ENCODE assay signal across 8 cellular contexts in the genomic region with DNA sequence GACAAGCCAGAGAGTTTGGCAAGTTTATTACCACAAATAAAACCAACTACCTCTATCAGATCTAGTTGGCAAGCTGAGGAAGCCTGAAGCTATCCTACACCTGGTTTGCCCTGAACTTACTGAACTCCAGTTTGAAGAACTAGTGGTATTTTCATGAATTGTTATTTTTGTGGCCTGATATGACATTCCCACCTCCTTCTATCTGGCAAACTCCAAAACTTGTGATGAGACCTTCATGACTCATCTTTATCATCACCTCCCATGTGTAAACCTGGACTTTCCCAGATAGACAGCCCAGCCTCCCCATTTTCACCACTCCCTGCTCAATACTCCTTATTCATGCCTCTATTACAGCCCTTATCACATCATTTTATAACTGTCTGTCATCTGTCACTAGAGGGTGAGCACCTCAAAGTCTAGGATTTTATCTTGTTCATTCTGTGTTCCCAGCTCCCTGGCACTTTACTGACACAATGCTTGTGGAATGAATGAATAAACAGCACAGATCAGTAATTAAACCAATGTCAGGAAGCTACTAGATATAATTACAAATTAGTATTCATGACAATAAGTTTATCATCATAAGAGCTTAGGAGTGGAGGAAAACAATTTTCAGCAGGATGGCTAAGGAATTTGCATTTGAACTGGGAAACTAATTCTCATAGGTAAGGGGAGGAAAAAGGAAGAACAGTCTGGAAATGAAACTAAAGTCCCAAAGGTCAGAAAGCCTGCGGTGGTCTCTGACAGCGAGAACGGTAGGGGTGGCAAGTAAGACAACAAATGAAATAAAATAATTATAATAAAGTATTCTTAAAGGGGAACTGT. TPM values are rescaled to one million over a fixed set of nuclear protein-coding genes. Genes with fewer than 3 reads are reported as not detected.
DNase-seq lines count a peak whose midpoint lies in the region; TF ChIP-seq lines count a peak whose summit lies in the region.

No MANE protein-coding gene starts in this region.

- TF ChIP-seq POLR2A in transverse colon (IDR thresholded peaks at IDR 0.05) = no peak
- no peak for TF ChIP-seq POLR2A in vagina (IDR thresholded peaks at IDR 0.05)

- H3K79me2 ChIP-seq in SU-DHL-6 (ENCODE audit: insufficient read depth, low read length) = no peaks in the 10 kb centered on the region

- H3K27ac ChIP-seq in cardiac muscle cell = peak overlapping the region; percentile 25
- no peak overlapping the region for H3K27ac ChIP-seq in left ventricle myocardium inferior (replicated peaks)
- H3K27ac ChIP-seq in SU-DHL-6 (ENCODE audit: low read depth, low read length) = no peak overlapping the region
- peak overlapping the region in 3 of 4 donors; percentile 22 to 64 (median 54) for H3K27ac ChIP-seq in transverse colon
- H3K27ac ChIP-seq in vagina = no peak overlapping the region

- H3K9me3 ChIP-seq in cardiac muscle cell (ENCODE audit: low read depth) = no peaks in the 10 kb centered on the region
- H3K9me3 ChIP-seq in left ventricle myocardium inferior (replicated peaks) = no peaks in the 10 kb centered on the region
- no peaks in the 10 kb centered on the region for H3K9me3 ChIP-seq in SU-DHL-6 (ENCODE audit: insufficient read depth, low read length)
- H3K9me3 ChIP-seq in transverse colon = no peaks in the 10 kb centered on the region
- H3K9me3 ChIP-seq in vagina = no peaks in the 10 kb centered on the region

- peaks cover 5% of the 10 kb centered on the region for H3F3A ChIP-seq in SU-DHL-6 (ENCODE audit: insufficient read depth)

- in situ Hi-C loops in transverse colon (cut with MboI; ENCODE audit: low pct_ligation_motif_present in 1 of 4, low pct_unique_long_range_greater_than_20kb in 1 of 4, low sequenced_read_pairs in 3 of 4) = loop anchor here (5.0 to 25.0 kb wide), 4 partner anchors 51 to 233 kb away; no protein-coding TSS in a partner anchor

- TF ChIP-seq EP300 in transverse colon (IDR thresholded peaks at IDR 0.05; ENCODE audit: low read depth) = no peak

- no peaks in the 10 kb centered on the region for H3K27me3 ChIP-seq in cardiac muscle cell
- H3K27me3 ChIP-seq in left ventricle myocardium inferior (ENCODE audit: low read depth) = no peaks in the 10 kb centered on the region
- no peaks in the 10 kb centered on the region for H3K27me3 ChIP-seq in SU-DHL-6 (ENCODE audit: low read length)
- H3K27me3 ChIP-seq in transverse colon = no peaks in the 10 kb centered on the region
- H3K27me3 ChIP-seq in vagina = no peaks in the 10 kb centered on the region

- peak overlapping the region; percentile 56 for H3K4me2 ChIP-seq in SU-DHL-6 (ENCODE audit: low read depth, low read length, poor library complexity, severe bottlenecking)

- H3K36me3 ChIP-seq in cardiac muscle cell = no peaks in the 10 kb centered on the region
- H3K36me3 ChIP-seq in left ventricle myocardium inferior = no peaks in the 10 kb centered on the region
- H3K36me3 ChIP-seq in SU-DHL-6 (ENCODE audit: low read length) = no peaks in the 10 kb centered on the region
- no peaks in the 10 kb centered on the region for H3K36me3 ChIP-seq in transverse colon
- H3K36me3 ChIP-seq in vagina = no peaks in the 10 kb centered on the region

- no peaks in the 10 kb centered on the region for H4K20me1 ChIP-seq in SU-DHL-6 (ENCODE audit: low read depth, low read length)

- no peak for TF ChIP-seq CTCF in cardiac muscle cell (IDR thresholded peaks at IDR 0.05; ENCODE audit: low read depth, low read length)
- TF ChIP-seq CTCF in left ventricle myocardium inferior (IDR thresholded peaks at IDR 0.05; ENCODE audit: borderline replicate concordance) = no peak
- TF ChIP-seq CTCF in SU-DHL-6 (IDR thresholded peaks at IDR 0.05; ENCODE audit: insufficient read depth, low read length, poor library complexity, severe bottlenecking) = no peak
- no peak for TF ChIP-seq CTCF in fibroblast of the aortic adventitia (IDR thresholded peaks at IDR 0.05; ENCODE audit: insufficient read depth, low read length)
- TF ChIP-seq CTCF in transverse colon (IDR thresholded peaks at IDR 0.05) = no peak
- TF ChIP-seq CTCF in vagina (IDR thresholded peaks at IDR 0.05) = no peak

- no peaks in the 10 kb centered on the region for H3K9me2 ChIP-seq in SU-DHL-6 (replicated peaks; ENCODE audit: insufficient read depth, low read length)

- H3K9ac ChIP-seq in SU-DHL-6 (ENCODE audit: low read length) = peak overlapping the region; percentile 31

- H3K4me3 ChIP-seq in cardiac muscle cell (no peak overlapping the region), left ventricle myocardium inferior (no peak overlapping the region), SU-DHL-6 (ENCODE audit: insufficient read depth, low read length, poor library complexity, severe bottlenecking) (no peak overlapping the region), fibroblast of the aortic adventitia (ENCODE audit: low read depth, low read length) (no peak overlapping the region), transverse colon (peak overlapping the region in 1 of 4 donors; percentile 11), vagina (no peak overlapping the region)

- 24 to 27% methylated on average over 3 of the region's 3 CpGs for WGBS in transverse colon (ENCODE audit: low coverage in 1 of 2), 2 donors

- intact Hi-C loops in left ventricle myocardium inferior (cut with micrococcal nuclease) = no loop called here
- intact Hi-C loops in transverse colon (cut with DNase I; ENCODE audit: low total_unique reads) = loop anchor here (5.0 kb wide), 1 partner anchor 231 kb away; no protein-coding TSS in a partner anchor
- intact Hi-C loops in vagina (cut with DNase I) = loop anchor here (10.0 kb wide), 1 partner anchor 233 kb away; no protein-coding TSS in a partner anchor

- DNase-seq in cardiac muscle cell (ENCODE audit: low read depth in 1 of 2, low spot score in 1 of 2) (peak in 1 of 2 donors; percentile 29), left ventricle myocardium inferior (no peak), fibroblast of the aortic adventitia (ENCODE audit: low read depth) (peak; percentile 72), transverse colon (peak; percentile 20), NCI-H69 (lab: John Stamatoyannopoulos, UW) (no peak), activated gamma-delta T cell treated with Interleukin-2 at 50 U/mL for 16 hours (no peak), vagina (ENCODE audit: extremely low spot score in 2 of 2) (no peak)

- H2AFZ ChIP-seq in SU-DHL-6 (ENCODE audit: low read depth, low read length, severe bottlenecking) = peak overlapping the region; percentile 27

- H3K4me1 ChIP-seq in cardiac muscle cell (ENCODE audit: low read depth) (peaks cover 22% of the 10 kb centered on the region), left ventricle myocardium inferior (peaks cover 12% of the 10 kb centered on the region), transverse colon (peaks cover 0 to 40% (median 4%) of the 10 kb centered on the region in 4 donors), vagina (no peaks in the 10 kb centered on the region)

RNA-seq across cellular contexts. Expression of gene TRANK1, which starts 13.2 kb away (rescaled TPM):
- 4.4 and 8.2 TPM in 2 replicates for total RNA-seq in cardiac muscle cell
- polyA plus RNA-seq in cardiac muscle cell = 1.9 and 4.4 TPM in 2 replicates
- 6.6 TPM for total RNA-seq in left ventricle myocardium inferior
- total RNA-seq in fibroblast of the aortic adventitia (ENCODE audit: low replicate concordance) = 32.9 and 123 TPM in 2 replicates
- 100 to 1,000 TPM in 3 of 4 donors, 10 to 100 TPM in 1; 91.5 to 179 (median 116) TPM for total RNA-seq in transverse colon
- 17.7 TPM for total RNA-seq in vagina

RNA-seq across cellular contexts. Expression of gene EPM2AIP1, which starts 34.9 kb away (rescaled TPM):
- total RNA-seq in cardiac muscle cell (24.2 and 30.7 TPM in 2 replicates), left ventricle myocardium inferior (25.4 TPM), fibroblast of the aortic adventitia (ENCODE audit: low replicate concordance) (26.5 and 45.6 TPM in 2 replicates), transverse colon (10 to 100 TPM in 1 of 4 donors, 1 to 10 TPM in 3; 5.8 to 22.9 (median 7.1) TPM), vagina (10.8 TPM)
- polyA plus RNA-seq in cardiac muscle cell = 34.8 and 38.0 TPM in 2 replicates

RNA-seq across cellular contexts. Expression of gene MLH1, which starts 35.2 kb away (rescaled TPM):
- total RNA-seq in cardiac muscle cell (63.1 and 114 TPM in 2 replicates), left ventricle myocardium inferior (55.6 TPM), fibroblast of the aortic adventitia (ENCODE audit: low replicate concordance) (56.5 and 63.6 TPM in 2 replicates), transverse colon (10 to 100 TPM; 19.4 to 38.0 (median 27.8) TPM), vagina (61.6 TPM)
- 35.2 and 51.6 TPM in 2 replicates for polyA plus RNA-seq in cardiac muscle cell

Comparison
In these comparisons a context has a peak if more than half of its experiments do, and no peak if none do; other contexts are left out.
1. H3K27ac ChIP-seq: peak in cardiac muscle cell (single experiment) and transverse colon (3 of 4); none in left ventricle myocardium inferior (single experiment), SU-DHL-6 (single experiment) and vagina (single experiment).
2. DNase-seq: peak in fibroblast of the aortic adventitia (single experiment) and transverse colon (single experiment); none in left ventricle myocardium inferior (single experiment), NCI-H69 (single experiment), activated gamma-delta T cell treated with Interleukin-2 at 50 U/mL for 16 hours (single experiment) and vagina (0 of 2).